ENCODE assay signal across 12 cellular contexts in genomic region chr10:24603333-24603732, GRCh38.
DNase-seq lines count a peak whose midpoint lies in the region; FAIRE-seq and TF ChIP-seq lines count a peak whose summit lies in the region.
"Had no signal": no experiment of that assay in that cellular context is flagged by ENCODE, and none has a peak within 500 bp of the region (broad histone marks: within the 10 kb centered on the region; RNA-seq: fewer than 3 reads in every experiment).

No MANE protein-coding gene starts in this region.

- no peak overlapping the region for H3K4me2 ChIP-seq in neural progenitor cell

- peaks cover 12% of the 10 kb centered on the region for H3K36me3 ChIP-seq in neural progenitor cell
- H3K36me3 ChIP-seq: neutrophil had no signal

- H3K9me3 ChIP-seq in neural progenitor cell (ENCODE audit: low read depth), result no peaks in the 10 kb centered on the region
- H3K9me3 ChIP-seq: neutrophil had no signal

- H3K27ac Mint-ChIP-seq in activated CD4-positive, alpha-beta memory T cell treated with anti-CD3 and anti-CD28 coated beads for 36 hours, result peak overlapping the region; percentile 72
- H3K27ac Mint-ChIP-seq in neural progenitor cell, result no peak overlapping the region
- H3K27ac Mint-ChIP-seq: CD8-positive, alpha-beta T cell had no signal

- FAIRE-seq in urothelium cell line (lab: Jason Lieb, UNC), result no peak

- peaks cover 27% of the 10 kb centered on the region for H3K36me3 Mint-ChIP-seq in activated CD4-positive, alpha-beta memory T cell treated with anti-CD3 and anti-CD28 coated beads for 36 hours
- peaks cover 30% of the 10 kb centered on the region for H3K36me3 Mint-ChIP-seq in neural progenitor cell

- no peaks in the 10 kb centered on the region for H3K79me2 ChIP-seq in neural progenitor cell (ENCODE audit: low read depth)

- H3K4me3 Mint-ChIP-seq in activated CD4-positive, alpha-beta memory T cell treated with anti-CD3 and anti-CD28 coated beads for 36 hours, result no peak overlapping the region
- no peak overlapping the region for H3K4me3 Mint-ChIP-seq in neural progenitor cell
- H3K4me3 Mint-ChIP-seq: CD8-positive, alpha-beta T cell had no signal

- CTCF ChIA-PET in activated CD4-positive, alpha-beta memory T cell treated with anti-CD3 and anti-CD28 coated beads for 36 hours (lab: Charles Lee), result no interaction called here

- H2AFZ ChIP-seq in neural progenitor cell (replicated peaks), result no peak overlapping the region

- no peak overlapping the region for H3K4me3 ChIP-seq in fibroblast of mammary gland (ENCODE audit: control insufficient read depth, low read depth, low read length)
- H3K4me3 ChIP-seq in neural progenitor cell, result no peak overlapping the region
- H3K4me3 ChIP-seq: coronary artery had no signal

- intact Hi-C loops in activated CD4-positive, alpha-beta memory T cell treated with anti-CD3 and anti-CD28 coated beads for 36 hours (cut with micrococcal nuclease), result loop anchor here (1.0 kb wide), 1 partner anchor 13 kb away; no protein-coding TSS in a partner anchor

- H3K4me1 ChIP-seq in neural progenitor cell, result no peaks in the 10 kb centered on the region

- H3K27me3 ChIP-seq in neural progenitor cell, result no peaks in the 10 kb centered on the region
- H3K27me3 ChIP-seq: neutrophil had no signal

- peaks cover 15% of the 10 kb centered on the region for H3K4me1 Mint-ChIP-seq in activated CD4-positive, alpha-beta memory T cell treated with anti-CD3 and anti-CD28 coated beads for 36 hours (ENCODE audit: low read depth)
- H3K4me1 Mint-ChIP-seq in neural progenitor cell, result no peaks in the 10 kb centered on the region

- POLR2A ChIA-PET in activated CD4-positive, alpha-beta memory T cell treated with anti-CD3 and anti-CD28 coated beads for 36 hours (lab: Charles Lee), result no interaction called here

- H3K27ac ChIP-seq in neural progenitor cell, result no peak overlapping the region
- H3K27ac ChIP-seq: coronary artery, neutrophil had no signal

- H3K27me3 Mint-ChIP-seq in activated CD4-positive, alpha-beta memory T cell treated with anti-CD3 and anti-CD28 coated beads for 36 hours, result no peaks in the 10 kb centered on the region
- no peaks in the 10 kb centered on the region for H3K27me3 Mint-ChIP-seq in neural progenitor cell (ENCODE audit: insufficient read depth, low read depth)

- peak; percentile 10 to 27 (median 16) for DNase-seq in stimulated activated CD4-positive, alpha-beta T cell treated with anti-CD3 and anti-CD28 coated beads, Interleukin-12 subunit alpha, Interleukin-12 subunit beta, amount 100 ng/mL, for 48 hours (ENCODE audit: low read depth in 2 of 3, low spot score in 1 of 3)
- DNase-seq in stimulated activated CD4-positive, alpha-beta T cell treated with anti-CD3 and anti-CD28 coated beads, Interleukin-2, amount 100 ng/mL, for 48 hours, result no peak
- peak; percentile 43 for DNase-seq in activated CD4-positive, alpha-beta memory T cell treated with anti-CD3 and anti-CD28 coated beads for 36 hours
- DNase-seq in fibroblast of mammary gland (ENCODE audit: low read depth), result peak; percentile 71
- DNase-seq in urothelium cell line (ENCODE audit: low spot score), result peak; percentile 39
- no peak for DNase-seq in HT-29 (ENCODE audit: low spot score)
- DNase-seq in neural progenitor cell (ENCODE audit: low spot score), result no peak
- DNase-seq in NCI-H510A treated with DMSO at 0.1 percent for 48 hours (lab: John Stamatoyannopoulos, UW), result no peak
- DNase-seq: CD8-positive, alpha-beta T cell; NCI-H1930 had no signal

- no peak overlapping the region for H3K9ac ChIP-seq in neural progenitor cell

- H3K9me3 Mint-ChIP-seq in activated CD4-positive, alpha-beta memory T cell treated with anti-CD3 and anti-CD28 coated beads for 36 hours, result no peaks in the 10 kb centered on the region
- H3K9me3 Mint-ChIP-seq in neural progenitor cell, result no peaks in the 10 kb centered on the region
- H3K9me3 Mint-ChIP-seq: CD8-positive, alpha-beta T cell had no signal

- no peaks in the 10 kb centered on the region for H3F3A ChIP-seq in neural progenitor cell (ENCODE audit: low read depth)

- no peaks in the 10 kb centered on the region for H4K20me1 ChIP-seq in neural progenitor cell (ENCODE audit: low read depth)

- TF ChIP-seq CTCF in fibroblast of mammary gland (conservative IDR thresholded peaks at IDR 0.05; ENCODE audit: control insufficient read depth, insufficient read depth, low read depth, low read length) (no peak), neural progenitor cell (IDR thresholded peaks at IDR 0.05) (no peak)

Comparison
In these comparisons a context has a peak if more than half of its experiments do, and no peak if none do; other contexts are left out.
1. DNase-seq: peak in stimulated activated CD4-positive, alpha-beta T cell treated with anti-CD3 and anti-CD28 coated beads, Interleukin-12 subunit alpha, Interleukin-12 subunit beta, amount 100 ng/mL, for 48 hours (3 of 3), activated CD4-positive, alpha-beta memory T cell treated with anti-CD3 and anti-CD28 coated beads for 36 hours (single experiment), fibroblast of mammary gland (single experiment) and urothelium cell line (single experiment); none in stimulated activated CD4-positive, alpha-beta T cell treated with anti-CD3 and anti-CD28 coated beads, Interleukin-2, amount 100 ng/mL, for 48 hours (0 of 2), HT-29 (single experiment), neural progenitor cell (single experiment) and NCI-H510A treated with DMSO at 0.1 percent for 48 hours (single experiment).